Comparison of ENCODE assay signal across 8 cellular contexts in the genomic region with DNA sequence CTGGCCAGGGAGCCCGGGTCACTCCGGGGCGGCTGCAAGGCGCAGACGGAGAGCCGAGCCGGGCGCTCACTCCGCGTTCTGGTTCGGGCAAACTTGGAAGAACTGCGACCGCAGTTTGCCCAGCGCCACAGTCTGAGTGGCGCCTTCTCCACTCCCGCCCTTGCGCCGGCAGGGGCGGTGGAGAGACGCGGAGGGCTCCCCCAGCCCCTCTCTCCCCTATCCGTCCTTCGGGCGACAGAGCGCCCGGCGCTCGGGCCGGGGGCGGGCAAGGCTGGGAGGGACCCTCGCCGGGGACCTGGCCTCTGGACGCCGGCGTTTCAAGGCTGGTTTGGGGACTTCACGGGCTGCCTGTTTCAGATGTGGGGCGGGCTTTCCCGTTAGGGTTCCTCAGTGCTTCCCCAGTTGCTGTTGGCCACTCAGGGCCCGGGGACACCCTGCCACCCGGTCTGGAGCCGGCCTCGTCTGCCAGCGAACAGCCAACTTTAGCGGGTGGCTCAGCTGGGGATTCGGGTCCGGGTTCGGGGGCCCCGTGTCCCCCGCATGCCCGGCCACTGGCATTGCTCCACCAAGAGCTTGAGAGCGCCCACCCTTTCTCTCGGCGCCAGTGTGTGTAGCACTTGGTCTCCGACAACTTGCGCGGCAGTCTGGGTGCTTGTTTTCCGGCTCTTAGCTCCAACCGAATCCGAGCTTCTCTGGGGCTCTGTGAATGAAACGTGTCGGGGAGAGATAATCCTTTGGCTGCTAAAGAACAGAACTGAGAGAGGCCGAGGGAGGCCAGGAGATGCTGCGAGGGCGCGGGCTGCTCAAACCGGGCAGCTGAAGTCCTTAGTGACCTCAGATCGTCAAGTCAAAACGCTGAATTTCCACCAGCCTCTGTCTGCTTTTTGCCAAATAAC. TPM values are rescaled to one million over a fixed set of nuclear protein-coding genes. Genes with fewer than 3 reads are reported as not detected.
DNase-seq lines count a peak whose midpoint lies in the region; ATAC-seq and TF ChIP-seq lines count a peak whose summit lies in the region.

No MANE protein-coding gene starts in this region.

- ATAC-seq in HG03095 (IDR thresholded peaks at IDR 0.05; ENCODE audit: unreplicated experiment), result no peak

- DNase-seq in SJCRH30 (peak; percentile 88 to 94), fibroblast of pulmonary artery (ENCODE audit: low read depth) (peak; percentile 92)
- no peak for DNase-seq in stimulated activated naive CD4-positive, alpha-beta T cell (lab: John Stamatoyannopoulos, UW)
- DNase-seq in activated CD4-positive, alpha-beta T cell treated with anti-CD3 and anti-CD28 coated beads, Interleukin-2, amount 10 ng/mL, durations not matched to agents 7 days and 5 days, result no peak

- H3K4me1 ChIP-seq in KMS-11 (ENCODE audit: low read depth, poor library complexity, severe bottlenecking), result peaks cover 46% of the 10 kb centered on the region
- peaks cover 8% of the 10 kb centered on the region for H3K4me1 ChIP-seq in SJCRH30

- H3K4me3 ChIP-seq in KMS-11 (IDR thresholded peaks at IDR 0.05; ENCODE audit: insufficient read depth, low read depth, low read length) (no peak overlapping the region), SJCRH30 (peak overlapping the region; percentile 71), fibroblast of pulmonary artery (replicated peaks; ENCODE audit: low read depth, low read length) (peak overlapping the region; percentile 81)

- no peaks in the 10 kb centered on the region for H4K20me1 ChIP-seq in KMS-11 (ENCODE audit: insufficient read depth)

- peaks cover 62% of the 10 kb centered on the region for H3K79me2 ChIP-seq in KMS-11 (ENCODE audit: insufficient read depth, low read depth)

- no peaks in the 10 kb centered on the region for H3K27me3 ChIP-seq in KMS-11 (ENCODE audit: insufficient read depth, low read depth)
- H3K27me3 ChIP-seq in SJCRH30, result no peaks in the 10 kb centered on the region

- POLR2A ChIA-PET in activated CD4-positive, alpha-beta T cell treated with anti-CD3 and anti-CD28 coated beads, Interleukin-2, amount 10 ng/mL, durations not matched to agents 7 days and 5 days (lab: Charles Lee), result interaction anchor here (0.6 kb wide), 1 partner anchor 101 kb away, joined by 15 read pairs; no protein-coding TSS in a partner anchor

- peak overlapping the region; percentile 95 to 98 (median 96) for H3K4me3 Mint-ChIP-seq in nephron
- H3K4me3 Mint-ChIP-seq in activated CD4-positive, alpha-beta T cell treated with anti-CD3 and anti-CD28 coated beads, Interleukin-2, amount 10 ng/mL, durations not matched to agents 7 days and 5 days, result no peak overlapping the region

- peaks cover 4% of the 10 kb centered on the region for H3K36me3 Mint-ChIP-seq in nephron (ENCODE audit: low read depth)
- H3K36me3 Mint-ChIP-seq in activated CD4-positive, alpha-beta T cell treated with anti-CD3 and anti-CD28 coated beads, Interleukin-2, amount 10 ng/mL, durations not matched to agents 7 days and 5 days (ENCODE audit: low read depth), result no peaks in the 10 kb centered on the region

- peak overlapping the region; percentile 97 to 98 (median 97) for H3K27ac Mint-ChIP-seq in nephron
- no peak overlapping the region for H3K27ac Mint-ChIP-seq in activated CD4-positive, alpha-beta T cell treated with anti-CD3 and anti-CD28 coated beads, Interleukin-2, amount 10 ng/mL, durations not matched to agents 7 days and 5 days

- H3K27ac ChIP-seq in C4-2B, result peak overlapping the region; percentile 96
- peak overlapping the region; percentile 84 for H3K27ac ChIP-seq in KMS-11
- H3K27ac ChIP-seq in SJCRH30, result peak overlapping the region; percentile 88

- TF ChIP-seq CTCF in C4-2B (conservative IDR thresholded peaks at IDR 0.05) (peak; percentile 84), KMS-11 (conservative IDR thresholded peaks at IDR 0.05; ENCODE audit: low read depth, low read length) (peak; percentile 26; the same call in 1 of the 2 replicates), fibroblast of pulmonary artery (IDR thresholded peaks at IDR 0.05; ENCODE audit: low read length, missing control alignments) (peak; percentile 59), nephron (IDR thresholded peaks at IDR 0.05; ENCODE audit: unreplicated experiment in 3 of 3) (peak; percentile 69 to 81 (median 69))

- peak overlapping the region; percentile 71 for H2AFZ ChIP-seq in KMS-11 (ENCODE audit: low read depth)

- H3K36me3 ChIP-seq in KMS-11 (ENCODE audit: insufficient read depth) (no peaks in the 10 kb centered on the region), SJCRH30 (no peaks in the 10 kb centered on the region)

- no peaks in the 10 kb centered on the region for H3K9me3 ChIP-seq in SJCRH30 (replicated peaks)

- peaks cover 2% of the 10 kb centered on the region for H3K9me3 Mint-ChIP-seq in nephron
- H3K9me3 Mint-ChIP-seq in activated CD4-positive, alpha-beta T cell treated with anti-CD3 and anti-CD28 coated beads, Interleukin-2, amount 10 ng/mL, durations not matched to agents 7 days and 5 days, result no peaks in the 10 kb centered on the region

- CTCF ChIA-PET in activated CD4-positive, alpha-beta T cell treated with anti-CD3 and anti-CD28 coated beads, Interleukin-2, amount 10 ng/mL, durations not matched to agents 7 days and 5 days (lab: Charles Lee), result no interaction called here

- H3K4me1 Mint-ChIP-seq in nephron, result peaks cover 54% of the 10 kb centered on the region
- no peaks in the 10 kb centered on the region for H3K4me1 Mint-ChIP-seq in activated CD4-positive, alpha-beta T cell treated with anti-CD3 and anti-CD28 coated beads, Interleukin-2, amount 10 ng/mL, durations not matched to agents 7 days and 5 days

- H3K9ac ChIP-seq in KMS-11, result peak overlapping the region; percentile 85

- no peaks in the 10 kb centered on the region for H3K27me3 Mint-ChIP-seq in nephron (ENCODE audit: low read depth)
- H3K27me3 Mint-ChIP-seq in activated CD4-positive, alpha-beta T cell treated with anti-CD3 and anti-CD28 coated beads, Interleukin-2, amount 10 ng/mL, durations not matched to agents 7 days and 5 days, result peaks cover 42% of the 10 kb centered on the region

- H3K4me2 ChIP-seq in KMS-11, result peak overlapping the region; percentile 95

RNA-seq across cellular contexts. Expression of a gene that starts 1.5 kb away (rescaled TPM):
- total RNA-seq in SJCRH30 (2014; rRNA removed; shearing (Covaris generic)), result 19.5 and 21.1 TPM in 2 replicates
- not detected for total RNA-seq in activated CD4-positive, alpha-beta T cell treated with anti-CD3 and anti-CD28 coated beads, Interleukin-2, amount 10 ng/mL, durations not matched to agents 7 days and 5 days

Comparison
In these comparisons a context has a peak if more than half of its experiments do, and no peak if none do; other contexts are left out.
1. CTCF ChIP-seq: peak in every context shown above with its lines; median percentile 84 in C4-2B; 69 in nephron; 59 in fibroblast of pulmonary artery; 26 in KMS-11.
2. DNase-seq: peak in SJCRH30 (2 of 2) and fibroblast of pulmonary artery (single experiment); none in stimulated activated naive CD4-positive, alpha-beta T cell (0 of 6) and activated CD4-positive, alpha-beta T cell treated with anti-CD3 and anti-CD28 coated beads, Interleukin-2, amount 10 ng/mL, durations not matched to agents 7 days and 5 days (single experiment).
3. RNA of a gene that starts 1.5 kb away (total RNA-seq): 19.5 to 21.1 TPM in SJCRH30; not detected in activated CD4-positive, alpha-beta T cell treated with anti-CD3 and anti-CD28 coated beads, Interleukin-2, amount 10 ng/mL, durations not matched to agents 7 days and 5 days; every median in the first group is over 10 times any median in the second.
4. Peak in every context shown above with its lines, with median percentiles within 50 percentile points of each other: H3K27ac ChIP-seq.